11 cellular contexts compared by ENCODE assay signal in genomic region chr16:78183886-78184553, GRCh38.
A peak's percentile ranks its signal among the peaks of the same experiment; 100 is the strongest.
DNase-seq lines count a peak whose midpoint lies in the region; ATAC-seq lines count a peak whose summit lies in the region.
"Had no signal": no experiment of that assay in that cellular context is flagged by ENCODE, and none has a peak within 500 bp of the region (broad histone marks: within the 10 kb centered on the region; RNA-seq: fewer than 3 reads in every experiment).

No MANE protein-coding gene starts in this region.

- DNase-seq in NCI-H1105 treated with DMSO at 0.1 percent for 48 hours (lab: John Stamatoyannopoulos, UW) (peak; percentile 55), left kidney (ENCODE audit: low read depth, low spot score) (peak; percentile 78), EL (no peak)
- no peak for DNase-seq in activated CD4-positive, CD25-positive, alpha-beta regulatory T cell treated with anti-CD3 and anti-CD28 coated beads, Interleukin-2, amount 50 U/mL, for 72 hours
- DNase-seq: activated T-cell treated with anti-CD3 and anti-CD28 coated beads, Interleukin-2, amount 50 U/mL, for 24 hours; stimulated activated naive CD8-positive, alpha-beta T cell treated with anti-CD3 and anti-CD28 coated beads, Interleukin-15, amount 100 ng/mL, for 72 hours; T-helper 9 cell had no signal

- ATAC-seq in HG02981 (IDR thresholded peaks at IDR 0.05; ENCODE audit: unreplicated experiment) (no peak), GM21576 (IDR thresholded peaks at IDR 0.05; ENCODE audit: unreplicated experiment) (no peak)
- ATAC-seq: stimulated activated naive CD8-positive, alpha-beta T cell treated with anti-CD3 and anti-CD28 coated beads, Interleukin-15, amount 100 ng/mL, for 72 hours had no signal

- no peaks in the 10 kb centered on the region for H3K27me3 ChIP-seq in ACC112 (ENCODE audit: insufficient read depth, low read length)

- no peak overlapping the region for H2AFZ ChIP-seq in ACC112 (ENCODE audit: low read length, unreplicated experiment)

- no peaks in the 10 kb centered on the region for H3K36me3 ChIP-seq in ACC112 (ENCODE audit: insufficient read depth, low read length)

- H3K4me1 ChIP-seq in ACC112 (ENCODE audit: control insufficient read depth, insufficient read depth, low read length, unreplicated experiment), result peaks cover 8% of the 10 kb centered on the region

- H3K27ac ChIP-seq in ACC112 (ENCODE audit: low read depth, low read length) (no peak overlapping the region), angular gyrus (ENCODE audit: low read depth, low read length) (peak overlapping the region; percentile 60)

- H3K4me3 ChIP-seq in ACC112 (ENCODE audit: low read depth, low read length), result peak overlapping the region; percentile 21; the same call in 1 of the 2 replicates

- no peaks in the 10 kb centered on the region for H3K79me2 ChIP-seq in ACC112 (ENCODE audit: control insufficient read depth, insufficient read depth, low read length, unreplicated experiment)

Comparison
In these comparisons a context has a peak if more than half of its experiments do, and no peak if none do; other contexts are left out.
1. DNase-seq: peak in NCI-H1105 treated with DMSO at 0.1 percent for 48 hours (single experiment) and left kidney (single experiment); none in activated CD4-positive, CD25-positive, alpha-beta regulatory T cell treated with anti-CD3 and anti-CD28 coated beads, Interleukin-2, amount 50 U/mL, for 72 hours (single experiment) and EL (single experiment).